14 cellular contexts compared by ENCODE assay signal in the genomic region with DNA sequence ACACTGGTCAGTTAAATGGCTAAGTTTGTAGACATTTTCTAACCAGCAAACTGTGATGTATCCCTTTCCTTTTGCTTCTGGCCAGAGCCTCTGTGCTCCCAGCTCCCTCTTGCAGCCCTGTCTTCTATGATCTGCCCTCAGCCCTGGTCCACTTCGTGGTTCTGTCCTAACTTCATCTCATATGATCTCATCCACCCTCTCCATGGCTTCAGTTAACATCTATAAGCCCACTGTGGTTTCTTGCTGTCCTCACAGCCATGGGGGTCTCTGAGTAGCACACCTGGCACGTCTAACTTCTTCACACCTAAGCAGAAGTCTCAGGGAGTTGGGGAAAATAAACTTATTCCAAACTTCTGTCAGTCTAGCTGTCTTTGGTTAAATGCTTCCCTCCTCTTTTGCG.
DNase-seq lines count a peak whose midpoint lies in the region; ATAC-seq and TF ChIP-seq lines count a peak whose summit lies in the region.
"Had no signal": no experiment of that assay in that cellular context is flagged by ENCODE, and none has a peak within 500 bp of the region (broad histone marks: within the 10 kb centered on the region; RNA-seq: fewer than 3 reads in every experiment).

No MANE protein-coding gene starts in this region.

- H3K27me3 ChIP-seq in BLaER1 (no peaks in the 10 kb centered on the region), mammary epithelial cell (ENCODE audit: insufficient read depth, low read length) (no peaks in the 10 kb centered on the region)

- peak; percentile 53 for DNase-seq in activated CD8-positive, alpha-beta memory T cell treated with anti-CD3 and anti-CD28 coated beads for 24 hours
- no peak for DNase-seq in activated CD8-positive, alpha-beta memory T cell treated with anti-CD3 and anti-CD28 coated beads, Interleukin-2, amount 50 U/mL, for 48 hours
- DNase-seq in immature natural killer cell (no peak), mammary epithelial cell (no peak)
- DNase-seq: Calu3; CD4-positive, alpha-beta memory T cell; DMS53; MV-4-11; NCI-H1436; NCI-H2029; NCI-H446 treated with DMSO at 0.1 percent for 48 hours had no signal

- dilution Hi-C loops in mammary epithelial cell (cut with HindIII; ENCODE audit: low sequenced_read_pairs), result no loop called here

- H2AFZ ChIP-seq in mammary epithelial cell (ENCODE audit: low read depth, low read length), result no peak overlapping the region

- H3K27ac ChIP-seq in BLaER1 (peak overlapping the region; percentile 74; the same call in 1 of the 2 replicates), KOPT-K1 (ENCODE audit: low read depth, low read length, poor library complexity, severe bottlenecking) (peak overlapping the region; percentile 74), mammary epithelial cell (ENCODE audit: insufficient read depth, low read depth, low read length) (no peak overlapping the region)

- H3K9ac ChIP-seq in BLaER1 (no peak overlapping the region), mammary epithelial cell (ENCODE audit: insufficient read depth, low read length) (no peak overlapping the region)

- TF ChIP-seq CTCF in mammary epithelial cell (conservative IDR thresholded peaks at IDR 0.05 in 1 of 2, IDR thresholded peaks at IDR 0.05 in 1 of 2; ENCODE audit: extremely low read depth in 1 of 2, insufficient read depth in 1 of 2, low read depth in 1 of 2, low read length in 2 of 2), result no peak

- WGBS in mammary epithelial cell (ENCODE audit: low coverage, missing lambda C conversion rate), result 48% methylated on average over 3 of the region's 3 CpGs

- in situ Hi-C loops in mammary epithelial cell (cut with MboI; ENCODE audit: low sequenced_read_pairs in 2 of 2), result no loop called here

- H3K36me3 ChIP-seq in BLaER1, result no peaks in the 10 kb centered on the region
- H3K36me3 ChIP-seq in KOPT-K1 (ENCODE audit: insufficient read depth, low read length), result no peaks in the 10 kb centered on the region
- H3K36me3 ChIP-seq in mammary epithelial cell (ENCODE audit: insufficient read depth, low read length), result no peaks in the 10 kb centered on the region

- H3K9me3 ChIP-seq in BLaER1 (no peaks in the 10 kb centered on the region), KOPT-K1 (ENCODE audit: insufficient read depth, low read length, poor library complexity, severe bottlenecking) (no peaks in the 10 kb centered on the region), mammary epithelial cell (replicated peaks; ENCODE audit: insufficient read depth, low read length) (no peaks in the 10 kb centered on the region)

- H3K27ac Mint-ChIP-seq in immature natural killer cell, result peak overlapping the region in 5 of 6 donors; percentile 40 to 91 (median 75)

- intact Hi-C loops in mammary epithelial cell (cut with micrococcal nuclease), result no loop called here

- H3K4me1 Mint-ChIP-seq in immature natural killer cell, result peaks cover 34 to 35% of the 10 kb centered on the region in 2 donors

- H3K4me2 ChIP-seq in BLaER1 (peak overlapping the region; percentile 84), mammary epithelial cell (ENCODE audit: insufficient read depth, low read depth, low read length) (no peak overlapping the region)

- no TSS peak for BruUV-seq in mammary epithelial cell (replicated peaks; lab: Mats Ljungman, UMichigan)

- CTCF ChIA-PET in mammary epithelial cell (lab: Charles Lee; ENCODE audit: low non-redundant PET), result no interaction called here

- no peak for ATAC-seq in GM21529 (IDR thresholded peaks at IDR 0.05; ENCODE audit: unreplicated experiment)

- no peaks in the 10 kb centered on the region for H3K36me3 Mint-ChIP-seq in immature natural killer cell
- H3K36me3 Mint-ChIP-seq: CD4-positive, alpha-beta memory T cell had no signal

- H3K4me1 ChIP-seq in BLaER1, result peaks cover 72% of the 10 kb centered on the region
- no peaks in the 10 kb centered on the region for H3K4me1 ChIP-seq in mammary epithelial cell (ENCODE audit: insufficient read depth, low read length)

- no peaks in the 10 kb centered on the region for H3K79me2 ChIP-seq in mammary epithelial cell (ENCODE audit: insufficient read depth, low read length)

- H3K4me3 ChIP-seq in BLaER1 (no peak overlapping the region), mammary epithelial cell (replicated peaks in 1 of 3; ENCODE audit: insufficient read depth in 1 of 3, low read depth in 2 of 3, low read length in 3 of 3) (no peak overlapping the region)

- peak overlapping the region in 1 of 5 donors; percentile 84 for H3K4me3 Mint-ChIP-seq in immature natural killer cell

- H3K27me3 Mint-ChIP-seq in immature natural killer cell (ENCODE audit: low read depth in 3 of 3), result peaks cover 2 to 10% (median 5%) of the 10 kb centered on the region in 3 donors
- H3K27me3 Mint-ChIP-seq: CD4-positive, alpha-beta memory T cell had no signal

- no peaks in the 10 kb centered on the region for H4K20me1 ChIP-seq in BLaER1
- no peaks in the 10 kb centered on the region for H4K20me1 ChIP-seq in mammary epithelial cell (ENCODE audit: insufficient read depth, low read length)

- H3K9me3 Mint-ChIP-seq in immature natural killer cell, result no peaks in the 10 kb centered on the region
